In genomic region chr22:22770280-22770871, GRCh38 we compare ENCODE assay signal across 9 cellular contexts.
DNase-seq lines count a peak whose midpoint lies in the region; ATAC-seq and TF ChIP-seq lines count a peak whose summit lies in the region.
"Had no signal": no experiment of that assay in that cellular context is flagged by ENCODE, and none has a peak within 500 bp of the region (broad histone marks: within the 10 kb centered on the region; RNA-seq: fewer than 3 reads in every experiment).

No MANE protein-coding gene starts in this region.

- no peak overlapping the region for H3K4me3 Mint-ChIP-seq in activated CD4-positive, alpha-beta T cell treated with anti-CD3 and anti-CD28 coated beads, Interleukin-2, amount 10 ng/mL, durations not matched to agents 7 days and 5 days
- no peak overlapping the region for H3K4me3 Mint-ChIP-seq in effector memory CD8-positive, alpha-beta T cell
- no peak overlapping the region for H3K4me3 Mint-ChIP-seq in naive thymus-derived CD8-positive, alpha-beta T cell
- H3K4me3 Mint-ChIP-seq: activated naive CD8-positive, alpha-beta T cell had no signal

- no peak overlapping the region for H3K27ac Mint-ChIP-seq in activated CD4-positive, alpha-beta T cell treated with anti-CD3 and anti-CD28 coated beads, Interleukin-2, amount 10 ng/mL, durations not matched to agents 7 days and 5 days
- peak overlapping the region; percentile 81 to 94 for H3K27ac Mint-ChIP-seq in effector memory CD8-positive, alpha-beta T cell
- peak overlapping the region in 4 of 10 donors; percentile 17 to 69 (median 45) for H3K27ac Mint-ChIP-seq in naive thymus-derived CD8-positive, alpha-beta T cell
- H3K27ac Mint-ChIP-seq: activated naive CD8-positive, alpha-beta T cell had no signal

- H4K20me1 ChIP-seq in Loucy (ENCODE audit: insufficient read depth, low read length, poor library complexity, severe bottlenecking): no peaks in the 10 kb centered on the region

- H2AFZ ChIP-seq in Loucy (ENCODE audit: low read length): no peak overlapping the region

- no peak overlapping the region for H3K9ac ChIP-seq in Loucy (ENCODE audit: low read depth, low read length, poor library complexity, severe bottlenecking)

- H3K27me3 ChIP-seq in Loucy (ENCODE audit: insufficient read depth, low read length, poor library complexity, severe bottlenecking): no peaks in the 10 kb centered on the region

- POLR2A ChIA-PET in activated CD4-positive, alpha-beta T cell treated with anti-CD3 and anti-CD28 coated beads, Interleukin-2, amount 10 ng/mL, durations not matched to agents 7 days and 5 days (lab: Charles Lee): no interaction called here
- POLR2A ChIA-PET in naive thymus-derived CD8-positive, alpha-beta T cell (lab: Charles Lee): interaction anchor here (1.0 to 1.9 kb wide), 3 partner anchors 9 to 21 kb away, joined by 3 to 8 read pairs (median 6); no protein-coding TSS in a partner anchor

- no peaks in the 10 kb centered on the region for H3K36me3 ChIP-seq in Loucy (ENCODE audit: insufficient read depth, low read length)

- H3K79me2 ChIP-seq in Loucy (ENCODE audit: insufficient read depth, low read length): no peaks in the 10 kb centered on the region

- peaks cover 20% of the 10 kb centered on the region for H3K27me3 Mint-ChIP-seq in activated CD4-positive, alpha-beta T cell treated with anti-CD3 and anti-CD28 coated beads, Interleukin-2, amount 10 ng/mL, durations not matched to agents 7 days and 5 days
- H3K27me3 Mint-ChIP-seq in effector memory CD8-positive, alpha-beta T cell: no peaks in the 10 kb centered on the region
- H3K27me3 Mint-ChIP-seq in naive thymus-derived CD8-positive, alpha-beta T cell: peaks cover 0 to 10% (median 2%) of the 10 kb centered on the region in 5 donors
- H3K27me3 Mint-ChIP-seq: activated naive CD8-positive, alpha-beta T cell had no signal

- no peaks in the 10 kb centered on the region for H3K9me3 Mint-ChIP-seq in activated CD4-positive, alpha-beta T cell treated with anti-CD3 and anti-CD28 coated beads, Interleukin-2, amount 10 ng/mL, durations not matched to agents 7 days and 5 days
- no peaks in the 10 kb centered on the region for H3K9me3 Mint-ChIP-seq in effector memory CD8-positive, alpha-beta T cell
- no peaks in the 10 kb centered on the region for H3K9me3 Mint-ChIP-seq in naive thymus-derived CD8-positive, alpha-beta T cell

- H3K4me1 Mint-ChIP-seq in activated CD4-positive, alpha-beta T cell treated with anti-CD3 and anti-CD28 coated beads, Interleukin-2, amount 10 ng/mL, durations not matched to agents 7 days and 5 days: no peaks in the 10 kb centered on the region
- H3K4me1 Mint-ChIP-seq in effector memory CD8-positive, alpha-beta T cell (ENCODE audit: low read depth in 2 of 2): peaks cover 54 to 82% of the 10 kb centered on the region in 2 donors
- H3K4me1 Mint-ChIP-seq in naive thymus-derived CD8-positive, alpha-beta T cell: peaks cover 0 to 28% (median 4%) of the 10 kb centered on the region in 4 donors

- H3K4me3 ChIP-seq in Loucy (ENCODE audit: low read length, poor library complexity, severe bottlenecking): no peak overlapping the region

- no peaks in the 10 kb centered on the region for H3K9me3 ChIP-seq in Loucy (ENCODE audit: insufficient read depth, low read depth, low read length)

- DNase-seq in NCI-H2029 (lab: John Stamatoyannopoulos, UW) (peak; percentile 10), NCI-H2029 treated with DMSO at 0.1 percent for 48 hours (lab: John Stamatoyannopoulos, UW) (no peak)
- peak; percentile 52 for DNase-seq in activated CD4-positive, alpha-beta T cell treated with anti-CD3 and anti-CD28 coated beads, Interleukin-2, amount 10 ng/mL, durations not matched to agents 7 days and 5 days
- peak; percentile 42 to 46 (median 45) for DNase-seq in effector memory CD8-positive, alpha-beta T cell
- DNase-seq in naive thymus-derived CD8-positive, alpha-beta T cell: peak in 7 of 10 donors; percentile 17 to 45 (median 25)

- no peaks in the 10 kb centered on the region for H3F3A ChIP-seq in Loucy (ENCODE audit: low read depth)

- no peak overlapping the region for H3K4me2 ChIP-seq in Loucy (ENCODE audit: low read depth, low read length, poor library complexity, severe bottlenecking)

- peak; percentile 84 for TF ChIP-seq CTCF in Loucy (conservative IDR thresholded peaks at IDR 0.05; ENCODE audit: low read length)

- H3K36me3 Mint-ChIP-seq in activated CD4-positive, alpha-beta T cell treated with anti-CD3 and anti-CD28 coated beads, Interleukin-2, amount 10 ng/mL, durations not matched to agents 7 days and 5 days (ENCODE audit: low read depth): no peaks in the 10 kb centered on the region
- H3K36me3 Mint-ChIP-seq in effector memory CD8-positive, alpha-beta T cell (ENCODE audit: insufficient read depth): peaks cover 5% of the 10 kb centered on the region
- H3K36me3 Mint-ChIP-seq in naive thymus-derived CD8-positive, alpha-beta T cell: no peaks in the 10 kb centered on the region
- H3K36me3 Mint-ChIP-seq: activated naive CD8-positive, alpha-beta T cell had no signal

- ATAC-seq in effector memory CD8-positive, alpha-beta T cell (replicated peaks): peak; percentile 56
- peak in 1 of 2 donors; percentile 62 for ATAC-seq in naive thymus-derived CD8-positive, alpha-beta T cell
- ATAC-seq in GM19351 (IDR thresholded peaks at IDR 0.05; ENCODE audit: unreplicated experiment): no peak
- no peak for ATAC-seq in HG03442 (IDR thresholded peaks at IDR 0.05; ENCODE audit: unreplicated experiment)

- H3K9me2 ChIP-seq in Loucy (replicated peaks; ENCODE audit: low read depth, low read length): no peaks in the 10 kb centered on the region

- CTCF ChIA-PET in activated CD4-positive, alpha-beta T cell treated with anti-CD3 and anti-CD28 coated beads, Interleukin-2, amount 10 ng/mL, durations not matched to agents 7 days and 5 days (lab: Charles Lee): interaction anchor here (0.7 to 2.4 kb wide), 10 partner anchors 13 to 188 kb away, joined by 3 to 11 read pairs (median 4); no protein-coding TSS in a partner anchor

- no peaks in the 10 kb centered on the region for H3K4me1 ChIP-seq in Loucy (ENCODE audit: insufficient read depth, low read length, poor library complexity, severe bottlenecking)
